8 cellular contexts compared by ENCODE assay signal in genomic region chr22:19942886-19943664, GRCh38. TPM values are rescaled to one million over a fixed set of nuclear protein-coding genes. Genes with fewer than 3 reads are reported as not detected.
A peak's percentile ranks its signal among the peaks of the same experiment; 100 is the strongest.
DNase-seq lines count a peak whose midpoint lies in the region; ATAC-seq and TF ChIP-seq lines count a peak whose summit lies in the region.

No MANE protein-coding gene starts in this region.

- H3K9me3 Mint-ChIP-seq in IgD-negative memory B cell (no peaks in the 10 kb centered on the region), progenitor cell of endocrine pancreas (ENCODE audit: low read depth) (no peaks in the 10 kb centered on the region)
- H3K9me3 Mint-ChIP-seq in activated CD8-positive, alpha-beta T cell treated with anti-CD3 and anti-CD28 coated beads, Interleukin-2, amount 10 ng/mL, durations not matched to agents 7 days and 5 days (ENCODE audit: insufficient read depth), result no peaks in the 10 kb centered on the region

- peak overlapping the region; percentile 90 to 96 (median 92) for H3K27ac Mint-ChIP-seq in IgD-negative memory B cell
- H3K27ac Mint-ChIP-seq in activated CD8-positive, alpha-beta T cell treated with anti-CD3 and anti-CD28 coated beads, Interleukin-2, amount 10 ng/mL, durations not matched to agents 7 days and 5 days, result peak overlapping the region; percentile 96
- peak overlapping the region; percentile 96 for H3K27ac Mint-ChIP-seq in progenitor cell of endocrine pancreas

- H3K36me3 Mint-ChIP-seq in IgD-negative memory B cell (peaks cover 1% of the 10 kb centered on the region), progenitor cell of endocrine pancreas (ENCODE audit: insufficient read depth) (peaks cover 2% of the 10 kb centered on the region)
- peaks cover 15% of the 10 kb centered on the region for H3K36me3 Mint-ChIP-seq in activated CD8-positive, alpha-beta T cell treated with anti-CD3 and anti-CD28 coated beads, Interleukin-2, amount 10 ng/mL, durations not matched to agents 7 days and 5 days (ENCODE audit: low read depth)

- peak; percentile 13 for ATAC-seq in activated CD8-positive, alpha-beta T cell treated with anti-CD3 and anti-CD28 coated beads, Interleukin-2, amount 10 ng/mL, durations not matched to agents 7 days and 5 days
- ATAC-seq in GM18502 (IDR thresholded peaks at IDR 0.05; ENCODE audit: poor library complexity, unreplicated experiment), result no peak
- no peak for ATAC-seq in HG02610 (IDR thresholded peaks at IDR 0.05; ENCODE audit: unreplicated experiment)
- ATAC-seq in GM19455 (IDR thresholded peaks at IDR 0.05; ENCODE audit: unreplicated experiment), result no peak

- POLR2A ChIA-PET in activated CD8-positive, alpha-beta T cell treated with anti-CD3 and anti-CD28 coated beads, Interleukin-2, amount 10 ng/mL, durations not matched to agents 7 days and 5 days (lab: Charles Lee), result interaction anchor here (0.7 to 0.9 kb wide), 2 partner anchors 10 to 620 kb away, joined by 3 read pairs; no protein-coding TSS in a partner anchor

- peak; percentile 17 for DNase-seq in CD1c-positive myeloid dendritic cell (ENCODE audit: extremely low spot score)
- DNase-seq in activated CD8-positive, alpha-beta T cell treated with anti-CD3 and anti-CD28 coated beads, Interleukin-2, amount 10 ng/mL, durations not matched to agents 7 days and 5 days, result no peak
- peak; percentile 83 to 92 for DNase-seq in foreskin fibroblast
- no peak for DNase-seq in progenitor cell of endocrine pancreas (ENCODE audit: low spot score, unreplicated experiment)

- H3K4me1 Mint-ChIP-seq in IgD-negative memory B cell, result peaks cover 28 to 40% (median 37%) of the 10 kb centered on the region in 3 donors
- H3K4me1 Mint-ChIP-seq in activated CD8-positive, alpha-beta T cell treated with anti-CD3 and anti-CD28 coated beads, Interleukin-2, amount 10 ng/mL, durations not matched to agents 7 days and 5 days (ENCODE audit: low read depth), result peaks cover 50% of the 10 kb centered on the region
- H3K4me1 Mint-ChIP-seq in progenitor cell of endocrine pancreas (ENCODE audit: low read depth), result peaks cover 17% of the 10 kb centered on the region

- peak overlapping the region; percentile 52 to 95 for H3K4me3 ChIP-seq in foreskin fibroblast (ENCODE audit: low read depth in 1 of 2, low read length in 2 of 2)

- CTCF ChIA-PET in activated CD8-positive, alpha-beta T cell treated with anti-CD3 and anti-CD28 coated beads, Interleukin-2, amount 10 ng/mL, durations not matched to agents 7 days and 5 days (lab: Charles Lee), result interaction anchor here (0.9 to 3.1 kb wide), 5 partner anchors 11 to 219 kb away, joined by 3 to 25 read pairs (median 4); partner anchors contain the start of gene GP1BB

- H3K4me3 Mint-ChIP-seq in IgD-negative memory B cell (peak overlapping the region; percentile 85 to 97 (median 95)), progenitor cell of endocrine pancreas (ENCODE audit: low read depth) (peak overlapping the region; percentile 86)
- H3K4me3 Mint-ChIP-seq in activated CD8-positive, alpha-beta T cell treated with anti-CD3 and anti-CD28 coated beads, Interleukin-2, amount 10 ng/mL, durations not matched to agents 7 days and 5 days, result peak overlapping the region; percentile 95

- TF ChIP-seq CTCF in foreskin fibroblast (IDR thresholded peaks at IDR 0.05; ENCODE audit: low read depth, low read length), result no peak
- TF ChIP-seq CTCF in progenitor cell of endocrine pancreas (IDR thresholded peaks at IDR 0.05; ENCODE audit: unreplicated experiment), result no peak

- H3K27me3 Mint-ChIP-seq in IgD-negative memory B cell (no peaks in the 10 kb centered on the region), progenitor cell of endocrine pancreas (no peaks in the 10 kb centered on the region)
- no peaks in the 10 kb centered on the region for H3K27me3 Mint-ChIP-seq in activated CD8-positive, alpha-beta T cell treated with anti-CD3 and anti-CD28 coated beads, Interleukin-2, amount 10 ng/mL, durations not matched to agents 7 days and 5 days (ENCODE audit: low read depth)

RNA-seq across cellular contexts. Expression of gene TXNRD2, which starts 1.5 kb away (rescaled TPM):
- 17.3 TPM for polyA plus RNA-seq in IgD-negative memory B cell
- 10 to 100 TPM; 16.1 to 19.3 TPM for total RNA-seq in activated CD8-positive, alpha-beta T cell treated with anti-CD3 and anti-CD28 coated beads, Interleukin-2, amount 10 ng/mL, durations not matched to agents 7 days and 5 days
- total RNA-seq in progenitor cell of endocrine pancreas, result 14.0 and 14.3 TPM in 2 replicates

RNA-seq across cellular contexts. Expression of gene COMT, which starts 1.5 kb away (rescaled TPM):
- polyA plus RNA-seq in IgD-negative memory B cell, result 85.3 TPM
- total RNA-seq in activated CD8-positive, alpha-beta T cell treated with anti-CD3 and anti-CD28 coated beads, Interleukin-2, amount 10 ng/mL, durations not matched to agents 7 days and 5 days, result 10 to 100 TPM; 92.8 to 97.1 TPM
- total RNA-seq in progenitor cell of endocrine pancreas, result 48.7 and 58.2 TPM in 2 replicates

Comparison
In these comparisons a context has a peak if more than half of its experiments do, and no peak if none do; other contexts are left out.
1. DNase-seq: peak in CD1c-positive myeloid dendritic cell (single experiment) and foreskin fibroblast (2 of 2); none in activated CD8-positive, alpha-beta T cell treated with anti-CD3 and anti-CD28 coated beads, Interleukin-2, amount 10 ng/mL, durations not matched to agents 7 days and 5 days (single experiment) and progenitor cell of endocrine pancreas (single experiment).
2. Peak in every context shown above with its lines, with median percentiles within 50 percentile points of each other: H3K27ac Mint-ChIP-seq and H3K4me3 Mint-ChIP-seq.